ENCODE assay signal across 18 cellular contexts in genomic region chr11:20005747-20006146, GRCh38.
"Had no signal": no experiment of that assay in that cellular context is flagged by ENCODE, and none has a peak within 500 bp of the region (broad histone marks: within the 10 kb centered on the region; RNA-seq: fewer than 3 reads in every experiment).

No MANE protein-coding gene starts in this region.

- H3K27ac ChIP-seq: brain microvascular endothelial cell, esophagus squamous epithelium, prostate gland, suprapubic skin had no signal

- H3K36me3 ChIP-seq: brain microvascular endothelial cell, esophagus squamous epithelium, prostate gland, suprapubic skin had no signal

- ATAC-seq: activated T-helper 17 cell treated with anti-CD3 and anti-CD28 coated beads, Interleukin-2, amount 50 U/mL, for 72 hours; sciatic nerve; stimulated activated naive CD8-positive, alpha-beta T cell treated with anti-CD3 and anti-CD28 coated beads, Interleukin-15, amount 100 ng/mL, for 72 hours had no signal

- DNase-seq: activated CD4-positive, alpha-beta T cell treated with anti-CD3 and anti-CD28 coated beads, Interleukin-2, amount 50 U/mL, for 48 hours; activated naive CD4-positive, alpha-beta T cell; activated naive CD8-positive, alpha-beta T cell treated with anti-CD3 and anti-CD28 coated beads for 36 hours; activated T-cell treated with anti-CD3 and anti-CD28 coated beads for 4 hours; amygdala; brain microvascular endothelial cell; effector CD4-positive, alpha-beta T cell; esophagus squamous epithelium; hypothalamus; stimulated activated CD4-positive, alpha-beta T cell treated with anti-CD3 and anti-CD28 coated beads, Interleukin-4, amount 100 ng/mL, for 1 hour; stimulated activated naive CD8-positive, alpha-beta T cell treated with anti-CD3 and anti-CD28 coated beads, Interleukin-15, amount 100 ng/mL, for 72 hours; SW 1271; T-helper 2 cell had no signal

- H3K4me3 ChIP-seq: esophagus squamous epithelium, prostate gland, smooth muscle cell, suprapubic skin had no signal

- H3K27me3 ChIP-seq: brain microvascular endothelial cell, esophagus squamous epithelium, suprapubic skin had no signal

- H3K9me3 ChIP-seq: esophagus squamous epithelium, prostate gland, suprapubic skin had no signal

- H3K4me1 ChIP-seq: prostate gland, suprapubic skin had no signal

- H3K4me2 ChIP-seq: smooth muscle cell had no signal
